In genomic region chr19:3343619-3344502, GRCh38 we compare ENCODE assay signal across 8 cellular contexts. TPM values are rescaled to one million over a fixed set of nuclear protein-coding genes. Genes with fewer than 3 reads are reported as not detected.
DNase-seq lines count a peak whose midpoint lies in the region; ATAC-seq, FAIRE-seq and TF ChIP-seq lines count a peak whose summit lies in the region.

No MANE protein-coding gene starts in this region.

- CTCF ChIA-PET in CD4-positive, alpha-beta T cell (lab: Charles Lee), result interaction anchor here (1.2 kb wide), 1 partner anchor 91 kb away, joined by 3 read pairs; no protein-coding TSS in a partner anchor
- CTCF ChIA-PET in HepG2 (lab: Yijun Ruan, JAX; ENCODE audit: low intra/inter-chr PET ratio, low total read pairs), result interaction anchor here (1.2 kb wide), 1 partner anchor 86 kb away, joined by 4 read pairs; no protein-coding TSS in a partner anchor

- no peaks in the 10 kb centered on the region for H3K9me3 ChIP-seq in CD4-positive, alpha-beta T cell (ENCODE audit: control insufficient read depth, low read length)
- H3K9me3 ChIP-seq in HepG2 (ENCODE audit: low read length) (no peaks in the 10 kb centered on the region), stomach smooth muscle (ENCODE audit: control insufficient read depth in 2 of 2, low read length in 2 of 2) (no peaks in the 10 kb centered on the region)

- TF ChIP-seq EP300 in HepG2 (IDR thresholded peaks at IDR 0.05; ENCODE audit: low read depth in 2 of 2, low read length in 2 of 2) (no peak), HepG2 (CRISPR knock-in tag; IDR thresholded peaks at IDR 0.05; ENCODE audit: borderline replicate concordance) (no peak)

- peak in 6 of 10 experiments; percentile 16 to 40 (median 26) for DNase-seq in CD4-positive, alpha-beta T cell
- DNase-seq in HT1080 (ENCODE audit: low read depth) (peak; percentile 48), SKM-1 treated with dmso at 0.1 percent for 144 hours (lab: John Stamatoyannopoulos, UW; ENCODE audit: unreplicated experiment) (peak; percentile 82), HepG2 (ENCODE audit: low spot score) (peak; percentile 86)
- peak; percentile 42 for DNase-seq in central memory CD4-positive, alpha-beta T cell

- no TSS peak for BruUV-seq in HepG2 (replicated peaks; lab: Mats Ljungman, UMichigan)

- TF ChIP-seq RAD21 in HepG2 (CRISPR knock-in tag; IDR thresholded peaks at IDR 0.05), result peak; percentile 43

- no peaks in the 10 kb centered on the region for H4K20me1 ChIP-seq in HepG2 (ENCODE audit: insufficient read depth, low read length)

- intact Hi-C loops in CD4-positive, alpha-beta T cell (cut with DNase I, micrococcal nuclease), result no loop called here
- intact Hi-C loops in HepG2 (cut with micrococcal nuclease; ENCODE audit: unreplicated experiment), result no loop called here

- H3K9ac ChIP-seq in HepG2 (ENCODE audit: insufficient read depth, low read depth, low read length) (no peak overlapping the region), stomach smooth muscle (ENCODE audit: low read length in 2 of 2) (no peak overlapping the region)

- WGBS in HepG2 (ENCODE audit: low lambda C conversion rate), result 1% methylated on average over 10 of the region's 26 CpGs

- TF ChIP-seq CTCF in CD4-positive, alpha-beta T cell (IDR thresholded peaks at IDR 0.05), result no peak
- TF ChIP-seq CTCF in HepG2 (CRISPR knock-in tag; IDR thresholded peaks at IDR 0.05), result peak; percentile 53

- no peaks in the 10 kb centered on the region for H3K36me3 ChIP-seq in HepG2 (replicated peaks in 1 of 2; ENCODE audit: control insufficient read depth in 1 of 2, insufficient read depth in 2 of 2, low read length in 2 of 2)
- H3K36me3 ChIP-seq in stomach smooth muscle (ENCODE audit: control insufficient read depth in 2 of 2, insufficient read depth in 2 of 2, low read length in 2 of 2), result no peaks in the 10 kb centered on the region

- H2AFZ ChIP-seq in HepG2 (ENCODE audit: low read length), result no peak overlapping the region

- H3K36me3 Mint-ChIP-seq in CD4-positive, alpha-beta T cell (ENCODE audit: low read depth), result no peaks in the 10 kb centered on the region

- POLR2A ChIA-PET in CD4-positive, alpha-beta T cell (lab: Charles Lee), result no interaction called here
- POLR2A ChIA-PET in HepG2 (lab: Yijun Ruan, JAX), result interaction anchor here (1.5 kb wide), 1 partner anchor 18 kb away, joined by 4 read pairs; no protein-coding TSS in a partner anchor

- no peaks in the 10 kb centered on the region for H3K27me3 ChIP-seq in CD4-positive, alpha-beta T cell (ENCODE audit: control insufficient read depth, insufficient read depth, low read length)
- H3K27me3 ChIP-seq in HepG2 (ENCODE audit: control insufficient read depth in 1 of 2, insufficient read depth in 2 of 2, low read length in 2 of 2) (peaks cover 1 to 8% of the 10 kb centered on the region in 2 experiments; a peak in 3 of 5 replicates), stomach smooth muscle (ENCODE audit: control insufficient read depth in 1 of 2, insufficient read depth in 2 of 2, low read length in 2 of 2) (no peaks in the 10 kb centered on the region)

- no peaks in the 10 kb centered on the region for H3K27me3 Mint-ChIP-seq in CD4-positive, alpha-beta T cell

- no peak for TF ChIP-seq POLR2A in HepG2 (IDR thresholded peaks at IDR 0.05; ENCODE audit: insufficient read depth in 1 of 2, low read depth in 2 of 2, low read length in 2 of 2)

- peaks cover 39% of the 10 kb centered on the region for H3K4me1 ChIP-seq in HepG2 (ENCODE audit: insufficient read depth, low read length)
- H3K4me1 ChIP-seq in stomach smooth muscle (ENCODE audit: control insufficient read depth, insufficient read depth, low read length), result peaks cover 39% of the 10 kb centered on the region

- no peaks in the 10 kb centered on the region for H3K9me3 Mint-ChIP-seq in CD4-positive, alpha-beta T cell

- peak overlapping the region; percentile 45 for H3K4me3 Mint-ChIP-seq in CD4-positive, alpha-beta T cell

- H3K4me3 ChIP-seq in HepG2 (replicated peaks in 1 of 3; ENCODE audit: insufficient read depth in 1 of 3, low read depth in 2 of 3, low read length in 3 of 3) (peak overlapping the region; percentile 48 to 72 (median 57); a peak in 5 of 6 replicates), stomach smooth muscle (ENCODE audit: low read length in 2 of 2) (peak overlapping the region; percentile 16 to 68)

- H3K27ac Mint-ChIP-seq in CD4-positive, alpha-beta T cell, result no peak overlapping the region

- peak overlapping the region; percentile 90 for H3K4me2 ChIP-seq in HepG2 (ENCODE audit: low read depth, low read length)

- ATAC-seq in CD4-positive, alpha-beta T cell (ENCODE audit: poor library complexity), result peak; percentile 85
- ATAC-seq in HepG2, result peak; percentile 92
- no peak for ATAC-seq in HG03025 (IDR thresholded peaks at IDR 0.05; ENCODE audit: low FRiP score, unreplicated experiment)
- no peak for ATAC-seq in GM19463 (IDR thresholded peaks at IDR 0.05; ENCODE audit: unreplicated experiment)

- no peak overlapping the region for H3K27ac ChIP-seq in CD4-positive, alpha-beta T cell (ENCODE audit: low read depth, low read length)
- H3K27ac ChIP-seq in HepG2 (ENCODE audit: extremely low read length, insufficient read depth, low read length) (no peak overlapping the region), stomach smooth muscle (ENCODE audit: low read length) (peak overlapping the region; percentile 73)

- in situ Hi-C loops in HepG2 (cut with HindIII; ENCODE audit: extremely low pct_ligation_motif_present, low pct_unique_long_range_greater_than_20kb), result no loop called here

- H3K4me1 Mint-ChIP-seq in CD4-positive, alpha-beta T cell (ENCODE audit: low read depth), result peaks cover under 1% of the 10 kb centered on the region

- no peaks in the 10 kb centered on the region for H3K79me2 ChIP-seq in HepG2 (ENCODE audit: insufficient read depth, low read length)

- FAIRE-seq in HepG2 (lab: Jason Lieb, UNC), result peak; percentile 93

TF ChIP-seq in HepG2, 621 proteins besides CTCF, POLR2A, EP300 and RAD21 (continues in another document):
- no peak for TF ChIP-seq CREM (IDR thresholded peaks at IDR 0.05)
- no peak for TF ChIP-seq CREM (CRISPR knock-in tag; IDR thresholded peaks at IDR 0.05)
- no peak for TF ChIP-seq ZNF432 (CRISPR knock-in tag; IDR thresholded peaks at IDR 0.05; ENCODE audit: borderline replicate concordance)
- peak; percentile 77; the same call in 1 of the 2 replicates for TF ChIP-seq KDM1A (CRISPR knock-in tag; IDR thresholded peaks at IDR 0.05)
- no peak for TF ChIP-seq ERF (CRISPR knock-in tag; IDR thresholded peaks at IDR 0.05)
- TF ChIP-seq ONECUT2 (CRISPR knock-in tag; IDR thresholded peaks at IDR 0.05), result no peak

RNA-seq across cellular contexts. Expression of gene NFIC, which starts 22.5 kb away (rescaled TPM):
- total RNA-seq in CD4-positive, alpha-beta T cell, result 10 to 100 TPM; 22.1 to 22.2 TPM
- 22.5 and 33.2 TPM in 2 replicates for total RNA-seq in HT1080 (2014; rRNA removed; shearing (Covaris generic))
- 23.4 and 26.2 TPM in 2 replicates for polyA plus RNA-seq in HT1080 (2015; cell fraction: cytosol; rRNA removed)
- 15.7 and 16.8 TPM in 2 replicates for polyA plus RNA-seq in HT1080 (2015; cell fraction: nucleus; rRNA removed)
- total RNA-seq in HepG2 (2016; rRNA removed; fragmentation: Illumina TruSeq; extraction: Trizol), result 2.5 and 2.9 TPM in 2 replicates
- 2.9 and 3.0 TPM in 2 replicates for total RNA-seq in HepG2 (2016; cell fraction: cytosol; rRNA removed; fragmentation: Illumina TruSeq; extraction: Trizol; ENCODE audit: low read depth)
- total RNA-seq in HepG2 (2016; cell fraction: insoluble cytoplasmic fraction; rRNA removed; fragmentation: Illumina TruSeq; extraction: Trizol), result 3.0 and 3.2 TPM in 2 replicates
- total RNA-seq in HepG2 (2016; cell fraction: membrane; rRNA removed; fragmentation: Illumina TruSeq; extraction: Trizol), result 2.5 and 2.9 TPM in 2 replicates
- 3.8 and 5.6 TPM in 2 replicates for total RNA-seq in HepG2 (2016; cell fraction: nucleus; rRNA removed; fragmentation: Illumina TruSeq; extraction: Trizol)
- 1.3 and 1.6 TPM in 2 replicates for polyA plus RNA-seq in HepG2 (2011; rRNA removed)
- polyA plus RNA-seq in HepG2 (2011; cell fraction: cytosol; rRNA removed), result 0.71 and 0.79 TPM in 2 replicates
- 5.1 and 8.1 TPM in 2 replicates for polyA plus RNA-seq in HepG2 (2011; cell fraction: nucleus; rRNA removed)
- 5.9 and 8.4 TPM in 2 replicates for polyA plus RNA-seq in HepG2 (2012)
- 1.1 and 1.4 TPM in 2 replicates for polyA plus RNA-seq in HepG2 (2016; cell fraction: cytosol; fragmentation: Illumina TruSeq; extraction: Trizol; ENCODE audit: low read depth)
- polyA plus RNA-seq in HepG2 (2016; cell fraction: insoluble cytoplasmic fraction; fragmentation: Illumina TruSeq; extraction: Trizol; ENCODE audit: low read depth), result 8.2 and 9.6 TPM in 2 replicates
- polyA plus RNA-seq in HepG2 (2016; cell fraction: membrane; fragmentation: Illumina TruSeq; extraction: Trizol; ENCODE audit: low read depth), result 4.6 and 4.8 TPM in 2 replicates
- 7.4 and 9.8 TPM in 2 replicates for polyA plus RNA-seq in HepG2 (2016; cell fraction: nucleus; fragmentation: Illumina TruSeq; extraction: Trizol; ENCODE audit: insufficient read depth, low read depth)
- polyA minus RNA-seq in HepG2 (2011; rRNA and poly(A)+ RNA removed; ENCODE audit: low replicate concordance), result 5.3 and 16.7 TPM in 2 replicates
- polyA minus RNA-seq in HepG2 (2011; cell fraction: cytosol; rRNA and poly(A)+ RNA removed), result 5.2 and 5.4 TPM in 2 replicates
- 5.1 and 5.3 TPM in 2 replicates for polyA minus RNA-seq in HepG2 (2011; cell fraction: nucleus; rRNA and poly(A)+ RNA removed)

Comparison
In these comparisons a context has a peak if more than half of its experiments do, and no peak if none do; other contexts are left out.
1. ATAC-seq: peak in CD4-positive, alpha-beta T cell (single experiment) and HepG2 (single experiment); none in HG03025 (single experiment) and GM19463 (single experiment).
2. DNase-seq: peak in every context shown above with its lines; median percentile 86 in HepG2; 82 in SKM-1 treated with dmso at 0.1 percent for 144 hours; 48 in HT1080; 42 in central memory CD4-positive, alpha-beta T cell; 26 in CD4-positive, alpha-beta T cell.